8 cellular contexts compared by ENCODE assay signal in genomic region chr17:66165537-66166123, GRCh38. TPM values are rescaled to one million over a fixed set of nuclear protein-coding genes. Genes with fewer than 3 reads are reported as not detected.
DNase-seq lines count a peak whose midpoint lies in the region; ATAC-seq and TF ChIP-seq lines count a peak whose summit lies in the region.

No MANE protein-coding gene starts in this region.

- DNase-seq in HS-5 (ENCODE audit: low read depth) (peak; percentile 33), OCI-M1 (lab: John Stamatoyannopoulos, UW) (peak; percentile 56), naive B cell (peak; percentile 21), UCSD-AML1 (lab: John Stamatoyannopoulos, UW; ENCODE audit: unreplicated experiment) (no peak)
- peak; percentile 4 to 28 (median 25) for DNase-seq in effector memory CD8-positive, alpha-beta T cell
- DNase-seq in activated CD8-positive, alpha-beta memory T cell treated with anti-CD3 and anti-CD28 coated beads, Interleukin-2, amount 50 U/mL, for 48 hours, result no peak

- H3K4me3 Mint-ChIP-seq in effector memory CD8-positive, alpha-beta T cell, result no peak overlapping the region
- no peak overlapping the region for H3K4me3 Mint-ChIP-seq in naive B cell

- H3F3A ChIP-seq in DOHH2 (ENCODE audit: control insufficient read depth, insufficient read depth), result no peaks in the 10 kb centered on the region

- H3K4me2 ChIP-seq in DOHH2 (ENCODE audit: low read length), result no peak overlapping the region

- H3K9me3 ChIP-seq in DOHH2 (ENCODE audit: control insufficient read depth, insufficient read depth, low read length), result no peaks in the 10 kb centered on the region

- peaks cover 3% of the 10 kb centered on the region; the same call in 1 of the 2 replicates for H3K36me3 ChIP-seq in DOHH2 (ENCODE audit: control insufficient read depth, low read length)

- H3K27me3 ChIP-seq in DOHH2 (ENCODE audit: control insufficient read depth, low read length), result no peaks in the 10 kb centered on the region

- no peaks in the 10 kb centered on the region for H3K36me3 Mint-ChIP-seq in effector memory CD8-positive, alpha-beta T cell (ENCODE audit: insufficient read depth)
- H3K36me3 Mint-ChIP-seq in naive B cell, result no peaks in the 10 kb centered on the region

- TF ChIP-seq CTCF in DOHH2 (IDR thresholded peaks at IDR 0.05; ENCODE audit: low read depth, low read length, poor library complexity, severe bottlenecking), result peak; percentile 63

- no peak overlapping the region for H3K27ac ChIP-seq in DOHH2 (ENCODE audit: low read depth, low read length)

- no peaks in the 10 kb centered on the region for H3K79me2 ChIP-seq in DOHH2 (ENCODE audit: control insufficient read depth, low read length)

- no peaks in the 10 kb centered on the region for H3K27me3 Mint-ChIP-seq in effector memory CD8-positive, alpha-beta T cell
- no peaks in the 10 kb centered on the region for H3K27me3 Mint-ChIP-seq in naive B cell

- no peak overlapping the region for H3K27ac Mint-ChIP-seq in effector memory CD8-positive, alpha-beta T cell
- H3K27ac Mint-ChIP-seq in naive B cell, result no peak overlapping the region

- H4K20me1 ChIP-seq in DOHH2 (ENCODE audit: control insufficient read depth, insufficient read depth, low read depth, low read length), result no peaks in the 10 kb centered on the region

- no peak overlapping the region for H3K4me3 ChIP-seq in DOHH2 (ENCODE audit: low read length)

- ATAC-seq in effector memory CD8-positive, alpha-beta T cell (replicated peaks), result peak; percentile 44
- ATAC-seq in naive B cell (ENCODE audit: low read depth in 2 of 2) (no peak), HG03045 (IDR thresholded peaks at IDR 0.05; ENCODE audit: unreplicated experiment) (no peak)

- H3K9me3 Mint-ChIP-seq in effector memory CD8-positive, alpha-beta T cell, result no peaks in the 10 kb centered on the region
- H3K9me3 Mint-ChIP-seq in naive B cell, result no peaks in the 10 kb centered on the region

- H3K4me1 ChIP-seq in DOHH2 (ENCODE audit: control insufficient read depth, low read length), result peaks cover 15% of the 10 kb centered on the region

- no peaks in the 10 kb centered on the region for H3K9me2 ChIP-seq in DOHH2 (replicated peaks; ENCODE audit: control insufficient read depth, low read length)

- H3K4me1 Mint-ChIP-seq in effector memory CD8-positive, alpha-beta T cell (ENCODE audit: low read depth in 2 of 2), result no peaks in the 10 kb centered on the region
- H3K4me1 Mint-ChIP-seq in naive B cell, result no peaks in the 10 kb centered on the region

RNA-seq across cellular contexts. Expression of gene CEP112, which starts 26.3 kb away (rescaled TPM):
- polyA plus RNA-seq in naive B cell (ENCODE audit: low read depth in 6 of 6), result 1 to 10 TPM; 1.1 to 2.5 (median 1.6) TPM

Comparison
In these comparisons a context has a peak if more than half of its experiments do, and no peak if none do; other contexts are left out.
1. DNase-seq: peak in HS-5 (single experiment), OCI-M1 (single experiment), effector memory CD8-positive, alpha-beta T cell (3 of 3) and naive B cell (single experiment); none in activated CD8-positive, alpha-beta memory T cell treated with anti-CD3 and anti-CD28 coated beads, Interleukin-2, amount 50 U/mL, for 48 hours (single experiment) and UCSD-AML1 (single experiment).